Comparison of ENCODE assay signal across 1 cellular context in the genomic region with DNA sequence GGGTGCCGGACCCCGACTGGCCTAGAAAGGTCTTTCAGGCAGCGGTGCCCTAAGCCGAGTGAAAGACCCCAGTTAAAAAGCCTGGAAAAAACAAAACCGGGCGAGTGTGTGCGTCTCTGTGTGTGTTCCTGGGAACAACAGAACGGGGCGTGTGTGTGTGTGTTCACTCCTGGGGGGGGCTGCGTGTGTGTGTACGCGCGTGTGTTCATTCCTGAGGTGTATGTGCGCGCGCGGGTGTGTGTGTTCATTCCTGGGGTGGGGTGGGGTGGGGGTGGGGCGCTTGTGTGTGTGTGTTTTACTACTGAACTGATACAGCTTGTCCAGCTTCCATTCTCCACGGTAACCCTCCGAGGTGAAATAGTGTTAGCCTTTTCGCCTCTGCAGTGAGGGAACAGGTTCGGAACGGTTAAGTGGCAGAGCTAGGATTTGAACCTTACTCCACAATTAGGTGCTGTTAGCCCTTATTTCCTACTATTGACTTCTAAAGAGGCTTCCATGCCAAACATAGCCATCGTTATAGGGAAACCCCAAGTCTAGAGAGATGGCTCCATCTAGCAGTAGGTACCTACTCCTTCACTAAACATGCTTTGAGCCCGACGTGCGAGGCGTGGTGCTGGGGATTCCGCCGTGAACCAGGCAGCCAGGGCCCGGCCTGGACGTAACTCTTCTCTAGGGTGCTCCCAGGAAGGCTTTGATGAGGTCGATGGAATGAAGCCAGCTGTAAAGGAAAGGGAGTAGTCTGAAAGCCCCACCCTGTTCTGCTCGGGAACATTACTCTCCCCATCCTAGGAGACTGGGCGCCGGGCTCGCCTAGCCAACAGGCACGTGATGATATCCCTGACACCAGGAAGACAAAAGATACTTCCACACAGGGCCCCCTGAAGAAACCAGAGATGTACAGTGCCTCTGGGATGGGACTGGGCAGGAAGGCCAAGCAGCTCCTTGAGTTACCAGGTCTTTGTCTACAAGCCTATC.
A peak's percentile ranks its signal among the peaks of the same experiment; 100 is the strongest.
TF ChIP-seq lines count a peak whose summit lies in the region.

No MANE protein-coding gene starts in this region.

TF ChIP-seq in H1, 55 proteins besides CTCF, POLR2A, EP300 and RAD21:
- TF ChIP-seq PHF8 (conservative IDR thresholded peaks at IDR 0.05; ENCODE audit: low read depth, low read length) (no peak; the same call in 1 of the 2 replicates), SAP30 (IDR thresholded peaks at IDR 0.05; ENCODE audit: insufficient read depth, insufficient replicate concordance, low read length) (no peak), TAF1 (IDR thresholded peaks at IDR 0.05; ENCODE audit: low read depth, low read length) (peak; percentile 74), SIX5 (IDR thresholded peaks at IDR 0.05; ENCODE audit: low read depth, low read length) (no peak), GABPA (IDR thresholded peaks at IDR 0.05; ENCODE audit: borderline replicate concordance, insufficient read depth, low read length) (no peak)
TF ChIP-seq in H1: peak in this region for 1.
